Comparison of ENCODE assay signal across 16 cellular contexts in genomic region chr16:31298958-31299357, GRCh38. TPM values are rescaled to one million over a fixed set of nuclear protein-coding genes. Genes with fewer than 3 reads are reported as not detected.
DNase-seq lines count a peak whose midpoint lies in the region; ATAC-seq and TF ChIP-seq lines count a peak whose summit lies in the region.
"Had no signal": no experiment of that assay in that cellular context is flagged by ENCODE, and none has a peak within 500 bp of the region (broad histone marks: within the 10 kb centered on the region; RNA-seq: fewer than 3 reads in every experiment).

No MANE protein-coding gene starts in this region.

- DNase-seq in left ventricle myocardium inferior (no peak), right cardiac atrium (no peak), NB4 (ENCODE audit: low read depth) (peak; percentile 59), NCI-H82 (lab: John Stamatoyannopoulos, UW) (no peak), HK-2 (ENCODE audit: unreplicated experiment) (no peak), D341Med (ENCODE audit: low spot score) (no peak), hypothalamus (lab: John Stamatoyannopoulos, UW) (no peak)
- DNase-seq: activated B cell treated with CpG ODN at 0.5 μM for 24 hours; activated T-cell treated with anti-CD3 and anti-CD28 coated beads, Interleukin-2, amount 50 U/mL, for 72 hours; brain microvascular endothelial cell; left colon; NCI-H2081; nucleus accumbens; stimulated activated CD4-positive, alpha-beta T cell treated with anti-CD3 and anti-CD28 coated beads, Interleukin-4, amount 100 ng/mL, for 24 hours had no signal

- no peak for ATAC-seq in right cardiac atrium
- ATAC-seq: activated T-cell treated with anti-CD3 and anti-CD28 coated beads, Interleukin-2, amount 50 U/mL, for 72 hours; left colon had no signal

- H3K9me3 ChIP-seq in left ventricle myocardium inferior (replicated peaks), result peaks cover 12% of the 10 kb centered on the region
- no peaks in the 10 kb centered on the region for H3K9me3 ChIP-seq in right cardiac atrium (ENCODE audit: control insufficient read depth, low read length)

- no peaks in the 10 kb centered on the region for H3K9me3 Mint-ChIP-seq in dendritic cell treated with granulocyte-macrophage colony-stimulating factor and Interleukin-4, amounts not matched to agents 40 ng/mL and 50 ng/mL, for 4 days
- H3K9me3 Mint-ChIP-seq: activated B cell treated with CpG ODN at 0.5 μM for 24 hours; activated T-cell treated with anti-CD3 and anti-CD28 coated beads, Interleukin-2, amount 50 U/mL, for 72 hours had no signal

- H3K36me3 ChIP-seq in left ventricle myocardium inferior, result no peaks in the 10 kb centered on the region
- H3K36me3 ChIP-seq: brain microvascular endothelial cell had no signal

- H3K4me1 ChIP-seq in left ventricle myocardium inferior (no peaks in the 10 kb centered on the region), right cardiac atrium (ENCODE audit: control insufficient read depth, insufficient read depth, low read length) (no peaks in the 10 kb centered on the region)

- TF ChIP-seq POLR2A in NB4 (IDR thresholded peaks at IDR 0.05; ENCODE audit: extremely low read depth, insufficient read length), result no peak

- H3K4me1 Mint-ChIP-seq in dendritic cell treated with granulocyte-macrophage colony-stimulating factor and Interleukin-4, amounts not matched to agents 40 ng/mL and 50 ng/mL, for 4 days (ENCODE audit: low read depth), result peaks cover 58% of the 10 kb centered on the region

- H3K4me3 ChIP-seq in left ventricle myocardium inferior, result no peak overlapping the region
- no peak overlapping the region for H3K4me3 ChIP-seq in right cardiac atrium (ENCODE audit: low read length)
- no peak overlapping the region for H3K4me3 ChIP-seq in NB4 (ENCODE audit: low read depth, low read length)

- H3K27ac Mint-ChIP-seq in dendritic cell treated with granulocyte-macrophage colony-stimulating factor and Interleukin-4, amounts not matched to agents 40 ng/mL and 50 ng/mL, for 4 days, result peak overlapping the region; percentile 22
- H3K27ac Mint-ChIP-seq: activated B cell treated with CpG ODN at 0.5 μM for 24 hours; activated T-cell treated with anti-CD3 and anti-CD28 coated beads, Interleukin-2, amount 50 U/mL, for 72 hours had no signal

- TF ChIP-seq CTCF in left ventricle myocardium inferior (IDR thresholded peaks at IDR 0.05; ENCODE audit: borderline replicate concordance) (peak; percentile 32), NB4 (IDR thresholded peaks at IDR 0.05; ENCODE audit: low read depth, low read length) (peak; percentile 11)

- peaks cover 96% of the 10 kb centered on the region for H3K36me3 Mint-ChIP-seq in dendritic cell treated with granulocyte-macrophage colony-stimulating factor and Interleukin-4, amounts not matched to agents 40 ng/mL and 50 ng/mL, for 4 days (ENCODE audit: low read depth)

- no peak overlapping the region for H3K4me3 Mint-ChIP-seq in dendritic cell treated with granulocyte-macrophage colony-stimulating factor and Interleukin-4, amounts not matched to agents 40 ng/mL and 50 ng/mL, for 4 days
- H3K4me3 Mint-ChIP-seq: activated B cell treated with CpG ODN at 0.5 μM for 24 hours; activated T-cell treated with anti-CD3 and anti-CD28 coated beads, Interleukin-2, amount 50 U/mL, for 72 hours had no signal

- peaks cover 27% of the 10 kb centered on the region for H3K27me3 ChIP-seq in left ventricle myocardium inferior (ENCODE audit: low read depth)
- H3K27me3 ChIP-seq in right cardiac atrium (ENCODE audit: control insufficient read depth, insufficient read depth), result no peaks in the 10 kb centered on the region
- H3K27me3 ChIP-seq: brain microvascular endothelial cell had no signal

- WGBS in right cardiac atrium, result 71% methylated on average over 1 of the region's 1 CpG

- intact Hi-C loops in left ventricle myocardium inferior (cut with micrococcal nuclease) (no loop called here), right cardiac atrium (cut with DNase I) (no loop called here)
- intact Hi-C loops in dendritic cell treated with granulocyte-macrophage colony-stimulating factor and Interleukin-4, amounts not matched to agents 40 ng/mL and 50 ng/mL, for 4 days (cut with micrococcal nuclease), result no loop called here

- H3K27ac ChIP-seq in left ventricle myocardium inferior (replicated peaks), result no peak overlapping the region
- H3K27ac ChIP-seq in right cardiac atrium (ENCODE audit: low read length), result no peak overlapping the region
- H3K27ac ChIP-seq: brain microvascular endothelial cell had no signal

- H3K27me3 Mint-ChIP-seq in dendritic cell treated with granulocyte-macrophage colony-stimulating factor and Interleukin-4, amounts not matched to agents 40 ng/mL and 50 ng/mL, for 4 days, result no peaks in the 10 kb centered on the region
- H3K27me3 Mint-ChIP-seq: activated B cell treated with CpG ODN at 0.5 μM for 24 hours had no signal

RNA-seq across cellular contexts. Expression of gene ITGAM, which starts 39.2 kb away (rescaled TPM):
- total RNA-seq in left ventricle myocardium inferior, result 5.1 TPM
- 10 to 100 TPM in 2 of 4 donors, 1 to 10 TPM in 2; 7.6 to 13.8 (median 11.0) TPM for total RNA-seq in right cardiac atrium
- polyA plus RNA-seq in right cardiac atrium, result 3.7 TPM
- polyA plus RNA-seq: BJ had no signal

RNA-seq across cellular contexts. Expression of gene ITGAX, which starts 56.0 kb away (rescaled TPM):
- total RNA-seq in left ventricle myocardium inferior (1.4 TPM), right cardiac atrium (1 to 10 TPM; 1.6 to 2.1 (median 1.9) TPM)
- polyA plus RNA-seq in right cardiac atrium, result 1.1 TPM
- polyA plus RNA-seq: BJ had no signal
